In genomic region chr1:224203243-224204016, GRCh38 we compare ENCODE assay signal across 1 cellular context.
A peak's percentile ranks its signal among the peaks of the same experiment; 100 is the strongest.
TF ChIP-seq lines count a peak whose summit lies in the region.

No MANE protein-coding gene starts in this region.

TF ChIP-seq in K562, 482 proteins besides CTCF, POLR2A, EP300 and RAD21 (continued from another document):
- TF ChIP-seq, protein P1, sequence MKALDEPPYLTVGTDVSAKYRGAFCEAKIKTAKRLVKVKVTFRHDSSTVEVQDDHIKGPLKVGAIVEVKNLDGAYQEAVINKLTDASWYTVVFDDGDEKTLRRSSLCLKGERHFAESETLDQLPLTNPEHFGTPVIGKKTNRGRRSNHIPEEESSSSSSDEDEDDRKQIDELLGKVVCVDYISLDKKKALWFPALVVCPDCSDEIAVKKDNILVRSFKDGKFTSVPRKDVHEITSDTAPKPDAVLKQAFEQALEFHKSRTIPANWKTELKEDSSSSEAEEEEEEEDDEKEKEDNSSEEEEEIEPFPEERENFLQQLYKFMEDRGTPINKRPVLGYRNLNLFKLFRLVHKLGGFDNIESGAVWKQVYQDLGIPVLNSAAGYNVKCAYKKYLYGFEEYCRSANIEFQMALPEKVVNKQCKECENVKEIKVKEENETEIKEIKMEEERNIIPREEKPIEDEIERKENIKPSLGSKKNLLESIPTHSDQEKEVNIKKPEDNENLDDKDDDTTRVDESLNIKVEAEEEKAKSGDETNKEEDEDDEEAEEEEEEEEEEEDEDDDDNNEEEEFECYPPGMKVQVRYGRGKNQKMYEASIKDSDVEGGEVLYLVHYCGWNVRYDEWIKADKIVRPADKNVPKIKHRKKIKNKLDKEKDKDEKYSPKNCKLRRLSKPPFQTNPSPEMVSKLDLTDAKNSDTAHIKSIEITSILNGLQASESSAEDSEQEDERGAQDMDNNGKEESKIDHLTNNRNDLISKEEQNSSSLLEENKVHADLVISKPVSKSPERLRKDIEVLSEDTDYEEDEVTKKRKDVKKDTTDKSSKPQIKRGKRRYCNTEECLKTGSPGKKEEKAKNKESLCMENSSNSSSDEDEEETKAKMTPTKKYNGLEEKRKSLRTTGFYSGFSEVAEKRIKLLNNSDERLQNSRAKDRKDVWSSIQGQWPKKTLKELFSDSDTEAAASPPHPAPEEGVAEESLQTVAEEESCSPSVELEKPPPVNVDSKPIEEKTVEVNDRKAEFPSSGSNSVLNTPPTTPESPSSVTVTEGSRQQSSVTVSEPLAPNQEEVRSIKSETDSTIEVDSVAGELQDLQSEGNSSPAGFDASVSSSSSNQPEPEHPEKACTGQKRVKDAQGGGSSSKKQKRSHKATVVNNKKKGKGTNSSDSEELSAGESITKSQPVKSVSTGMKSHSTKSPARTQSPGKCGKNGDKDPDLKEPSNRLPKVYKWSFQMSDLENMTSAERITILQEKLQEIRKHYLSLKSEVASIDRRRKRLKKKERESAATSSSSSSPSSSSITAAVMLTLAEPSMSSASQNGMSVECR (CRISPR knock-in tag; IDR thresholded peaks at IDR 0.05): no peak
- TF ChIP-seq, protein P2, sequence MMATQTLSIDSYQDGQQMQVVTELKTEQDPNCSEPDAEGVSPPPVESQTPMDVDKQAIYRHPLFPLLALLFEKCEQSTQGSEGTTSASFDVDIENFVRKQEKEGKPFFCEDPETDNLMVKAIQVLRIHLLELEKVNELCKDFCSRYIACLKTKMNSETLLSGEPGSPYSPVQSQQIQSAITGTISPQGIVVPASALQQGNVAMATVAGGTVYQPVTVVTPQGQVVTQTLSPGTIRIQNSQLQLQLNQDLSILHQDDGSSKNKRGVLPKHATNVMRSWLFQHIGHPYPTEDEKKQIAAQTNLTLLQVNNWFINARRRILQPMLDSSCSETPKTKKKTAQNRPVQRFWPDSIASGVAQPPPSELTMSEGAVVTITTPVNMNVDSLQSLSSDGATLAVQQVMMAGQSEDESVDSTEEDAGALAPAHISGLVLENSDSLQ (IDR thresholded peaks at IDR 0.05): peak; percentile 67
- TF ChIP-seq U2AF1 (optimal IDR thresholded peaks at IDR 0.05; ENCODE audit: low read depth, low read length) (no peak), STAT5A (IDR thresholded peaks at IDR 0.05; ENCODE audit: borderline replicate concordance, low read length) (no peak), NFIC (IDR thresholded peaks at IDR 0.05) (peak; percentile 45), ZNF551 (CRISPR knock-in tag; IDR thresholded peaks at IDR 0.05) (no peak), AFF1 (IDR thresholded peaks at IDR 0.05; ENCODE audit: low read depth in 1 of 2, partially characterized antibody in 2 of 2) (peak in 1 of 2 experiments; percentile 64), TGIF2 (CRISPR knock-in tag; IDR thresholded peaks at IDR 0.05) (no peak), TFAP4 (CRISPR knock-in tag; IDR thresholded peaks at IDR 0.05; ENCODE audit: borderline replicate concordance) (peak; percentile 19; the same call in 1 of the 2 replicates)
